Comparison of ENCODE assay signal across 12 cellular contexts in the genomic region with DNA sequence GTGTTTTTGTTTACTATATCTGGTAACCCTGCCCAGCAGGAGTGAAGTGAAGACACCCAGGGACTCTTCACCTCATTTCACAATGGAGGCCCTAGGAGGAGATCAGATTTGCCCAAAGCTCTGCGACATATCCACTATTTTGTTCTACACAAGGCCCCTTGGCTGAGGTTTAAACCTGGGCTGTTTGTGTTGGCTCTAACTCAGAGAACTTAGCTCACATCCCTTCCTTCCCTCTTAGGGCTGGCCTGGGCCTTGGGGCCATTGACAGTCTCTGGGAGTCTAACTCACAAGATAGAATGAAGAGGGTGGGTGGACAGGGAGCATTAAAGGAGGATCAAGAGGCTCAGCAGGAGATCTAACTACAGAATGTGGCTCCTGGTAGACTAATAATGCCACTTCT. TPM values are rescaled to one million over a fixed set of nuclear protein-coding genes. Genes with fewer than 3 reads are reported as not detected.
DNase-seq lines count a peak whose midpoint lies in the region; ATAC-seq, FAIRE-seq and TF ChIP-seq lines count a peak whose summit lies in the region.
"Had no signal": no experiment of that assay in that cellular context is flagged by ENCODE, and none has a peak within 500 bp of the region (broad histone marks: within the 10 kb centered on the region; RNA-seq: fewer than 3 reads in every experiment).

No MANE protein-coding gene starts in this region.

- peaks cover 5% of the 10 kb centered on the region for H3K36me3 Mint-ChIP-seq in mesothelial cell of epicardium
- no peaks in the 10 kb centered on the region for H3K36me3 Mint-ChIP-seq in progenitor cell of endocrine pancreas (ENCODE audit: insufficient read depth)

- DNase-seq in Panc1 (ENCODE audit: low read depth, low spot score): no peak
- no peak for DNase-seq in esophagus squamous epithelium (lab: John Stamatoyannopoulos, UW)
- no peak for DNase-seq in mesothelial cell of epicardium (ENCODE audit: low spot score in 2 of 2, unreplicated experiment in 2 of 2)
- DNase-seq in tibial artery: peak; percentile 41 to 42
- no peak for DNase-seq in hypothalamus (lab: John Stamatoyannopoulos, UW)
- DNase-seq in progenitor cell of endocrine pancreas (ENCODE audit: low spot score, unreplicated experiment): no peak
- DNase-seq in NCI-H2107 (lab: John Stamatoyannopoulos, UW): no peak
- no peak for DNase-seq in HTR-8/SVneo (ENCODE audit: insufficient read length, low spot score)

- no peak for FAIRE-seq in HTR-8/SVneo (lab: Jason Lieb, UNC)
- FAIRE-seq: D721Med had no signal

- H3K9me3 ChIP-seq in Panc1 (ENCODE audit: control insufficient read depth, insufficient read depth, low read depth, low read length) (no peaks in the 10 kb centered on the region), esophagus squamous epithelium (no peaks in the 10 kb centered on the region), tibial artery (no peaks in the 10 kb centered on the region)

- H3K27ac Mint-ChIP-seq in mesothelial cell of epicardium: peak overlapping the region; percentile 51
- no peak overlapping the region for H3K27ac Mint-ChIP-seq in progenitor cell of endocrine pancreas
- H3K27ac Mint-ChIP-seq: activated T-helper 2 cell treated with anti-CD3 and anti-CD28 coated beads, Interferon-gamma antibody, Interleukin-2, Interleukin-4, amounts not matched to agents 10 μg/mL and 5 μg/mL and 100 μg/mL, durations not matched to agents 14 hours and 24 hours and 36 hours had no signal

- intact Hi-C loops in Panc1 (cut with micrococcal nuclease; ENCODE audit: unreplicated experiment) (no loop called here), esophagus squamous epithelium (cut with DNase I) (no loop called here), tibial artery (cut with DNase I; ENCODE audit: low total_unique reads) (loop anchor here (5.0 to 10.0 kb wide), 2 partner anchors 36 to 384 kb away; no protein-coding TSS in a partner anchor)

- H3K4me1 Mint-ChIP-seq in mesothelial cell of epicardium (peaks cover 22% of the 10 kb centered on the region), progenitor cell of endocrine pancreas (ENCODE audit: low read depth) (no peaks in the 10 kb centered on the region)

- no peaks in the 10 kb centered on the region for H3K36me3 ChIP-seq in Panc1 (ENCODE audit: control insufficient read depth, insufficient read depth, low read length)
- H3K36me3 ChIP-seq in esophagus squamous epithelium: no peaks in the 10 kb centered on the region
- H3K36me3 ChIP-seq in tibial artery: no peaks in the 10 kb centered on the region
- H3K36me3 ChIP-seq: cardiac muscle cell, SJSA1 had no signal

- H3K4me3 Mint-ChIP-seq in mesothelial cell of epicardium: no peak overlapping the region
- H3K4me3 Mint-ChIP-seq in progenitor cell of endocrine pancreas (ENCODE audit: low read depth): no peak overlapping the region

- H3K27ac ChIP-seq in Panc1 (ENCODE audit: low read length): peak overlapping the region; percentile 34; the same call in 1 of the 2 replicates
- peak overlapping the region; percentile 10 to 80 (median 66) for H3K27ac ChIP-seq in esophagus squamous epithelium
- peak overlapping the region; percentile 62 to 74 for H3K27ac ChIP-seq in tibial artery
- H3K27ac ChIP-seq: cardiac muscle cell, SJSA1 had no signal

- H3K4me3 ChIP-seq in Panc1 (ENCODE audit: low read depth in 2 of 2, low read length in 2 of 2): no peak overlapping the region
- no peak overlapping the region for H3K4me3 ChIP-seq in esophagus squamous epithelium
- H3K4me3 ChIP-seq in tibial artery: no peak overlapping the region
- H3K4me3 ChIP-seq: cardiac muscle cell, SJSA1 had no signal

- WGBS in esophagus squamous epithelium, 2 donors: 100% methylated on average over 1 of the region's 1 CpG; no CpG with 5 or more reads in 1 of the 2 donors

- TF ChIP-seq CTCF in Panc1 (IDR thresholded peaks at IDR 0.05) (no peak), esophagus squamous epithelium (IDR thresholded peaks at IDR 0.05) (no peak), mesothelial cell of epicardium (IDR thresholded peaks at IDR 0.05; ENCODE audit: unreplicated experiment) (no peak), tibial artery (IDR thresholded peaks at IDR 0.05) (no peak), progenitor cell of endocrine pancreas (IDR thresholded peaks at IDR 0.05; ENCODE audit: unreplicated experiment) (no peak)

- H3K4me1 ChIP-seq in Panc1 (ENCODE audit: control insufficient read depth, insufficient read depth, low read length) (no peaks in the 10 kb centered on the region), esophagus squamous epithelium (peaks cover 4 to 14% (median 6%) of the 10 kb centered on the region in 3 donors), tibial artery (peaks cover 0 to 25% (median 14%) of the 10 kb centered on the region in 4 donors)
- H3K4me1 ChIP-seq: SJSA1 had no signal

- CTCF ChIA-PET in Panc1 (lab: Charles Lee): interaction anchor here (1.0 to 1.4 kb wide), 3 partner anchors 40 to 64 kb away, joined by 3 to 4 read pairs (median 4); partner anchors contain the start of gene SELENOM

- no peaks in the 10 kb centered on the region for H3K27me3 ChIP-seq in Panc1 (ENCODE audit: control insufficient read depth, insufficient read depth, low read length)
- no peaks in the 10 kb centered on the region for H3K27me3 ChIP-seq in esophagus squamous epithelium
- no peaks in the 10 kb centered on the region for H3K27me3 ChIP-seq in tibial artery
- H3K27me3 ChIP-seq: cardiac muscle cell, SJSA1 had no signal

- H3K9me3 Mint-ChIP-seq in mesothelial cell of epicardium (peaks cover 13% of the 10 kb centered on the region), progenitor cell of endocrine pancreas (ENCODE audit: low read depth) (peaks cover 9% of the 10 kb centered on the region)

- TF ChIP-seq POLR2A in esophagus squamous epithelium (IDR thresholded peaks at IDR 0.05): no peak

- ATAC-seq in Panc1: peak; percentile 66

- POLR2A ChIA-PET in Panc1 (lab: Charles Lee): no interaction called here

- in situ Hi-C loops in Panc1 (cut with HindIII; ENCODE audit: low pct_unique_long_range_greater_than_20kb, low sequenced_read_pairs): no loop called here

- no TSS peak for BruUV-seq in Panc1 (replicated peaks; lab: Mats Ljungman, UMichigan)

- H3K27me3 Mint-ChIP-seq in mesothelial cell of epicardium (ENCODE audit: low read depth): no peaks in the 10 kb centered on the region
- peaks cover 21% of the 10 kb centered on the region for H3K27me3 Mint-ChIP-seq in progenitor cell of endocrine pancreas

RNA-seq across cellular contexts. Expression of gene PLA2G3, which starts 8.2 kb away (rescaled TPM):
- total RNA-seq in Panc1 (2021; ENCODE audit: unreplicated experiment): not detected
- not detected for polyA plus RNA-seq in Panc1 (2012; ENCODE audit: insufficient read length)
- 10 to 100 TPM in 1 of 4 donors, 1 to 10 TPM in 3; 5.0 to 27.0 (median 7.8) TPM for total RNA-seq in esophagus squamous epithelium
- 0.11 to 0.29 TPM (median 0.20 TPM) in 3 replicates for total RNA-seq in mesothelial cell of epicardium
- 2.6 and 4.6 TPM in 2 replicates for total RNA-seq in progenitor cell of endocrine pancreas
- total RNA-seq: activated T-helper 2 cell treated with anti-CD3 and anti-CD28 coated beads, Interferon-gamma antibody, Interleukin-2, Interleukin-4, amounts not matched to agents 10 μg/mL and 5 μg/mL and 100 μg/mL, durations not matched to agents 14 hours and 24 hours and 36 hours; SJSA1 had no signal

RNA-seq across cellular contexts. Expression of gene RNF185, which starts 11.5 kb away (rescaled TPM):
- 23.5 TPM for total RNA-seq in Panc1 (2021; ENCODE audit: unreplicated experiment)
- 25.4 TPM for polyA plus RNA-seq in Panc1 (2012; ENCODE audit: insufficient read length)
- total RNA-seq in esophagus squamous epithelium: 10 to 100 TPM; 20.1 to 34.0 (median 27.5) TPM
- total RNA-seq in mesothelial cell of epicardium: 27.4 to 28.6 TPM (median 27.8 TPM) in 3 replicates
- total RNA-seq in progenitor cell of endocrine pancreas: 27.3 and 27.4 TPM in 2 replicates

RNA-seq across cellular contexts. Expression of gene INPP5J, which starts 25.8 kb away (rescaled TPM):
- total RNA-seq in Panc1 (2021; ENCODE audit: unreplicated experiment) (1.7 TPM), esophagus squamous epithelium (1 to 10 TPM in 2 of 4 donors, under 1 TPM in 2; 0.22 to 2.4 (median 0.84) TPM), mesothelial cell of epicardium (8.6 to 10.8 TPM (median 9.3 TPM) in 3 replicates), progenitor cell of endocrine pancreas (14.8 and 17.9 TPM in 2 replicates)
- polyA plus RNA-seq in Panc1 (2012; ENCODE audit: insufficient read length): 2.1 TPM

RNA-seq across cellular contexts. Expression of gene SELENOM, which starts 41.1 kb away (rescaled TPM):
- total RNA-seq in Panc1 (2021; ENCODE audit: unreplicated experiment) (84.4 TPM), esophagus squamous epithelium (100 to 1,000 TPM in 2 of 4 donors, 10 to 100 TPM in 2; 13.3 to 291 (median 67.6) TPM), mesothelial cell of epicardium (38.8 to 40.9 TPM (median 39.7 TPM) in 3 replicates), progenitor cell of endocrine pancreas (3.1 and 3.7 TPM in 2 replicates)
- 108 TPM for polyA plus RNA-seq in Panc1 (2012; ENCODE audit: insufficient read length)

Comparison
In these comparisons a context has a peak if more than half of its experiments do, and no peak if none do; other contexts are left out.
1. DNase-seq: peak in tibial artery (2 of 2); none in Panc1 (single experiment), esophagus squamous epithelium (single experiment), mesothelial cell of epicardium (0 of 2), hypothalamus (0 of 51), progenitor cell of endocrine pancreas (single experiment), NCI-H2107 (single experiment) and HTR-8/SVneo (single experiment).
2. Peak in every context shown above with its lines, with median percentiles within 50 percentile points of each other: H3K27ac ChIP-seq.